ENCODE assay signal across 14 cellular contexts in genomic region chr19:3373971-3374368, GRCh38. TPM values are rescaled to one million over a fixed set of nuclear protein-coding genes. Genes with fewer than 3 reads are reported as not detected.
DNase-seq lines count a peak whose midpoint lies in the region; ATAC-seq and TF ChIP-seq lines count a peak whose summit lies in the region.
"Had no signal": no experiment of that assay in that cellular context is flagged by ENCODE, and none has a peak within 500 bp of the region (broad histone marks: within the 10 kb centered on the region; RNA-seq: fewer than 3 reads in every experiment).

No MANE protein-coding gene starts in this region.

- peaks cover 27% of the 10 kb centered on the region for H3K4me1 ChIP-seq in ACC112 (ENCODE audit: control insufficient read depth, insufficient read depth, low read length, unreplicated experiment)
- peaks cover 0 to 30% (median 5%) of the 10 kb centered on the region in 4 donors for H3K4me1 ChIP-seq in Peyer's patch
- H3K4me1 ChIP-seq in gastroesophageal sphincter: peaks cover 0 to 96% (median 53%) of the 10 kb centered on the region in 3 donors
- peaks cover 32% of the 10 kb centered on the region for H3K4me1 ChIP-seq in rectal smooth muscle tissue (ENCODE audit: control insufficient read depth, insufficient read depth, low read length)

- H3K27me3 ChIP-seq in ACC112 (ENCODE audit: insufficient read depth, low read length) (no peaks in the 10 kb centered on the region), Peyer's patch (no peaks in the 10 kb centered on the region), gastroesophageal sphincter (no peaks in the 10 kb centered on the region), rectal smooth muscle tissue (ENCODE audit: control insufficient read depth, insufficient read depth, low read length) (no peaks in the 10 kb centered on the region)

- 68% methylated on average over 6 of the region's 6 CpGs; no CpG with 5 or more reads in 1 of the 2 donors for WGBS in gastroesophageal sphincter (ENCODE audit: low coverage in 1 of 2), 2 donors

- peak overlapping the region; percentile 53; the same call in 1 of the 2 replicates for H3K27ac ChIP-seq in ACC112 (ENCODE audit: low read depth, low read length)
- peak overlapping the region in 3 of 4 donors; percentile 65 to 89 (median 85) for H3K27ac ChIP-seq in Peyer's patch
- peak overlapping the region; percentile 85 to 100 (median 100) for H3K27ac ChIP-seq in gastroesophageal sphincter
- peak overlapping the region; percentile 91 for H3K27ac ChIP-seq in rectal smooth muscle tissue (ENCODE audit: low read depth, low read length)

- H3K4me1 Mint-ChIP-seq in immature natural killer cell: peaks cover 3 to 6% of the 10 kb centered on the region in 2 donors

- H3K9me3 ChIP-seq in Peyer's patch (no peaks in the 10 kb centered on the region), gastroesophageal sphincter (no peaks in the 10 kb centered on the region)

- peaks cover 0 to 5% (median 4%) of the 10 kb centered on the region in 3 donors for H3K27me3 Mint-ChIP-seq in immature natural killer cell (ENCODE audit: low read depth in 3 of 3)

- no peak overlapping the region for H2AFZ ChIP-seq in ACC112 (ENCODE audit: low read length, unreplicated experiment)

- TF ChIP-seq POLR2A in Peyer's patch (IDR thresholded peaks at IDR 0.05) (no peak), gastroesophageal sphincter (IDR thresholded peaks at IDR 0.05) (no peak)

- H3K79me2 ChIP-seq in ACC112 (ENCODE audit: control insufficient read depth, insufficient read depth, low read length, unreplicated experiment): peaks cover 83% of the 10 kb centered on the region

- TF ChIP-seq CTCF in Peyer's patch (IDR thresholded peaks at IDR 0.05) (no peak), gastroesophageal sphincter (IDR thresholded peaks at IDR 0.05) (no peak)

- DNase-seq in Peyer's patch (no peak), NCI-H2171 (lab: John Stamatoyannopoulos, UW) (no peak), immature natural killer cell (no peak), NCI-H187 (lab: John Stamatoyannopoulos, UW) (no peak)
- DNase-seq: activated B cell treated with CpG ODN at 0.5 μM for 24 hours; activated CD8-positive, alpha-beta memory T cell treated with anti-CD3 and anti-CD28 coated beads, Interleukin-2, amount 50 U/mL, for 48 hours; DMS79; NCI-H2171 treated with DMSO at 0.1 percent for 48 hours; stimulated activated CD4-positive, alpha-beta T cell treated with anti-CD3 and anti-CD28 coated beads, Interleukin-12 subunit alpha, Interleukin-12 subunit beta, amount 100 ng/mL, for 4 hours had no signal

- no peak overlapping the region for H3K4me3 Mint-ChIP-seq in immature natural killer cell
- H3K4me3 Mint-ChIP-seq: activated B cell treated with CpG ODN at 0.5 μM for 24 hours; natural killer cell treated with Interleukin-12 subunit alpha and Interleukin-12 subunit beta and Interleukin-15 and Interleukin-18, amount 100 ng/mL, for 72 hours had no signal

- H3K9ac ChIP-seq in rectal smooth muscle tissue (ENCODE audit: low read length): no peak overlapping the region

- H3K9me3 Mint-ChIP-seq in immature natural killer cell: no peaks in the 10 kb centered on the region
- H3K9me3 Mint-ChIP-seq: activated B cell treated with CpG ODN at 0.5 μM for 24 hours; natural killer cell treated with Interleukin-12 subunit alpha and Interleukin-12 subunit beta and Interleukin-15 and Interleukin-18, amount 100 ng/mL, for 72 hours had no signal

- no peak overlapping the region for H3K27ac Mint-ChIP-seq in immature natural killer cell
- H3K27ac Mint-ChIP-seq: activated B cell treated with CpG ODN at 0.5 μM for 24 hours had no signal

- ATAC-seq in gastroesophageal sphincter (no peak), HG03159 (IDR thresholded peaks at IDR 0.05; ENCODE audit: unreplicated experiment) (no peak)
- ATAC-seq: natural killer cell treated with Interleukin-12 subunit alpha and Interleukin-12 subunit beta and Interleukin-15 and Interleukin-18, amount 100 ng/mL, for 72 hours had no signal

- peaks cover 0 to 3% (median 0%) of the 10 kb centered on the region in 3 donors for H3K36me3 Mint-ChIP-seq in immature natural killer cell
- H3K36me3 Mint-ChIP-seq: natural killer cell treated with Interleukin-12 subunit alpha and Interleukin-12 subunit beta and Interleukin-15 and Interleukin-18, amount 100 ng/mL, for 72 hours had no signal

- no peak for TF ChIP-seq EP300 in gastroesophageal sphincter (IDR thresholded peaks at IDR 0.05)

- H3K4me3 ChIP-seq in ACC112 (ENCODE audit: low read depth, low read length) (no peak overlapping the region), Peyer's patch (no peak overlapping the region), gastroesophageal sphincter (no peak overlapping the region), rectal smooth muscle tissue (ENCODE audit: low read length) (no peak overlapping the region)

- H3K36me3 ChIP-seq in ACC112 (ENCODE audit: insufficient read depth, low read length) (no peaks in the 10 kb centered on the region; the same call in 1 of the 2 replicates), Peyer's patch (no peaks in the 10 kb centered on the region), gastroesophageal sphincter (no peaks in the 10 kb centered on the region), rectal smooth muscle tissue (ENCODE audit: control insufficient read depth, insufficient read depth, low read length) (no peaks in the 10 kb centered on the region)

RNA-seq across cellular contexts. Expression of gene NFIC, which starts 7.6 kb away (rescaled TPM):
- total RNA-seq in Peyer's patch (100 to 1,000 TPM in 1 of 4 donors, 10 to 100 TPM in 3; 34.7 to 191 (median 64.9) TPM), gastroesophageal sphincter (100 to 1,000 TPM; 125 to 285 (median 155) TPM)
- polyA plus RNA-seq in immature natural killer cell: 10 to 100 TPM in 1 of 3 donors, 1 to 10 TPM in 1, not detected in 1; 2.8 to 13.3 TPM
